22 cellular contexts compared by ENCODE assay signal in genomic region chr12:131024026-131024425, GRCh38.
DNase-seq lines count a peak whose midpoint lies in the region; ATAC-seq and TF ChIP-seq lines count a peak whose summit lies in the region.
"Had no signal": no experiment of that assay in that cellular context is flagged by ENCODE, and none has a peak within 500 bp of the region (broad histone marks: within the 10 kb centered on the region; RNA-seq: fewer than 3 reads in every experiment).

No MANE protein-coding gene starts in this region.

- no peak for TF ChIP-seq CTCF in IMR-90 (conservative IDR thresholded peaks at IDR 0.05; ENCODE audit: low read depth, low read length)
- no peak for TF ChIP-seq CTCF in gastroesophageal sphincter (IDR thresholded peaks at IDR 0.05)
- no peak for TF ChIP-seq CTCF in osteoblast (IDR thresholded peaks at IDR 0.05; ENCODE audit: extremely low read depth, low read depth, low read length)
- no peak for TF ChIP-seq CTCF in OCI-LY7 (conservative IDR thresholded peaks at IDR 0.05; ENCODE audit: low read length)

- no peak overlapping the region for H2BK5ac ChIP-seq in IMR-90 (ENCODE audit: low read depth, low read length, poor library complexity, severe bottlenecking)

- no peak overlapping the region for H3K23ac ChIP-seq in IMR-90 (ENCODE audit: low read depth, low read length)

- no peak overlapping the region for H3K18ac ChIP-seq in IMR-90 (ENCODE audit: low read depth, low read length)

- no peak overlapping the region for H4K5ac ChIP-seq in IMR-90 (ENCODE audit: low read depth, low read length)

- peak overlapping the region; percentile 38; the same call in 1 of the 2 replicates for H3K4me3 ChIP-seq in BLaER1
- no peak overlapping the region for H3K4me3 ChIP-seq in IMR-90 (ENCODE audit: insufficient read depth, low read depth, low read length)
- H3K4me3 ChIP-seq in gastroesophageal sphincter: no peak overlapping the region
- H3K4me3 ChIP-seq in osteoblast (ENCODE audit: insufficient read depth, low read length): no peak overlapping the region
- no peak overlapping the region for H3K4me3 ChIP-seq in OCI-LY7 (ENCODE audit: low read depth, low read length, poor library complexity, severe bottlenecking)
- H3K4me3 ChIP-seq: A549, HAP-1 had no signal

- H4K20me1 ChIP-seq in BLaER1: no peaks in the 10 kb centered on the region
- H4K20me1 ChIP-seq in IMR-90 (ENCODE audit: insufficient read depth, low read length): no peaks in the 10 kb centered on the region
- no peaks in the 10 kb centered on the region for H4K20me1 ChIP-seq in osteoblast (ENCODE audit: insufficient read depth, low read length)
- H4K20me1 ChIP-seq in OCI-LY7 (ENCODE audit: insufficient read depth, low read length): no peaks in the 10 kb centered on the region; the same call in 1 of the 2 replicates

- no peaks in the 10 kb centered on the region for H3K9me1 ChIP-seq in IMR-90 (ENCODE audit: insufficient read depth, low read length)

- no peak overlapping the region for H4K91ac ChIP-seq in IMR-90 (ENCODE audit: insufficient read depth, low read depth, low read length)

- H3K4ac ChIP-seq in IMR-90 (ENCODE audit: low read depth, low read length): no peak overlapping the region

- POLR2A ChIA-PET in IMR-90 (lab: Charles Lee; ENCODE audit: unreplicated experiment): no interaction called here
- POLR2A ChIA-PET in OCI-LY7 (lab: Charles Lee): no interaction called here

- CTCF ChIA-PET in IMR-90 (lab: Yijun Ruan, JAX): no interaction called here
- CTCF ChIA-PET in OCI-LY7 (lab: Charles Lee; ENCODE audit: unreplicated experiment): no interaction called here

- whole genome bisulfite sequencing in IMR-90 (ENCODE audit: extremely low coverage in 2 of 2, insufficient read length in 1 of 2), 2 experiments: 28% methylated on average over 3 of the region's 11 CpGs; no CpG with 5 or more reads in 1 of the 2 experiments
- 81% methylated on average over 9 of the region's 11 CpGs; no CpG with 5 or more reads in 1 of the 2 donors for WGBS in gastroesophageal sphincter (ENCODE audit: low coverage in 1 of 2), 2 donors

- in situ Hi-C loops in IMR-90 (cut with MboI; ENCODE audit: low sequenced_read_pairs): no loop called here

- no TSS peak for BruUV-seq in IMR-90 (replicated peaks; lab: Mats Ljungman, UMichigan)
- BruUV-seq in OCI-LY7 (replicated peaks; lab: Mats Ljungman, UMichigan): no TSS peak

- no peaks in the 10 kb centered on the region for H3K79me1 ChIP-seq in IMR-90 (ENCODE audit: low read depth in 1 of 2, low read length in 2 of 2)

- H3K9me2 ChIP-seq in OCI-LY7 (ENCODE audit: insufficient read depth, low read length): no peaks in the 10 kb centered on the region

- no peak overlapping the region for H2BK20ac ChIP-seq in IMR-90 (ENCODE audit: low read depth, low read length)

- TF ChIP-seq POLR2A in IMR-90 (IDR thresholded peaks at IDR 0.05; ENCODE audit: low read depth, low read length) (no peak), gastroesophageal sphincter (IDR thresholded peaks at IDR 0.05) (no peak)

- dilution Hi-C loops in IMR-90 (cut with HindIII; ENCODE audit: low sequenced_read_pairs, unreplicated experiment): no loop called here

- H3K14ac ChIP-seq in IMR-90 (replicated peaks; ENCODE audit: low read depth, low read length): no peak overlapping the region

- no peak for ATAC-seq in IMR-90 (ENCODE audit: low read depth)
- peak; percentile 11 for ATAC-seq in gastroesophageal sphincter
- ATAC-seq in sciatic nerve: peak; percentile 58
- no peak for ATAC-seq in HG03442 (IDR thresholded peaks at IDR 0.05; ENCODE audit: unreplicated experiment)
- ATAC-seq: A549; CD8-positive, alpha-beta T cell had no signal

- no peak overlapping the region for H2BK120ac ChIP-seq in IMR-90 (ENCODE audit: low read depth, low read length)

- peak overlapping the region; percentile 83 for H3K4me2 ChIP-seq in BLaER1
- H3K4me2 ChIP-seq in IMR-90 (ENCODE audit: low read depth, low read length): no peak overlapping the region
- no peak overlapping the region for H3K4me2 ChIP-seq in osteoblast (ENCODE audit: insufficient read depth, low read length)
- H3K4me2 ChIP-seq in OCI-LY7 (ENCODE audit: low read length): no peak overlapping the region
- H3K4me2 ChIP-seq: A549 had no signal

- H3K27me3 ChIP-seq in BLaER1 (no peaks in the 10 kb centered on the region), IMR-90 (ENCODE audit: control insufficient read depth, insufficient read depth, low read length) (no peaks in the 10 kb centered on the region), gastroesophageal sphincter (no peaks in the 10 kb centered on the region), osteoblast (ENCODE audit: insufficient read depth, low read length) (no peaks in the 10 kb centered on the region)
- H3K27me3 ChIP-seq: BE2C had no signal

- H4K8ac ChIP-seq in IMR-90 (ENCODE audit: low read depth in 2 of 2, low read length in 2 of 2): no peak overlapping the region

- no peak for TF ChIP-seq EP300 in gastroesophageal sphincter (IDR thresholded peaks at IDR 0.05)

- peak overlapping the region; percentile 13 for H2AK9ac ChIP-seq in IMR-90 (replicated peaks; ENCODE audit: low read depth, low read length, poor library complexity)

- intact Hi-C loops in IMR-90 (cut with micrococcal nuclease): no loop called here
- intact Hi-C loops in sciatic nerve (cut with DNase I): no loop called here
- intact Hi-C loops in OCI-LY7 (cut with micrococcal nuclease; ENCODE audit: unreplicated experiment): no loop called here

- DNase-seq in IMR-90: no peak
- DNase-seq in sciatic nerve (ENCODE audit: low spot score): no peak
- DNase-seq in NCI-H526 (lab: John Stamatoyannopoulos, UW): no peak
- DNase-seq in osteoblast (ENCODE audit: insufficient read length, low spot score, missing footprints): no peak
- DNase-seq in OCI-LY7 (ENCODE audit: low spot score): no peak
- DNase-seq: 8988T; ACHN; AML-193; BE2C; Caco-2; CD4-positive, CD25-positive, alpha-beta regulatory T cell; CD8-positive, alpha-beta T cell; DMS153; DND-41; GOT3; HFFc6 had no signal

- H3K36me3 ChIP-seq in BLaER1: peaks cover 10% of the 10 kb centered on the region
- H3K36me3 ChIP-seq in IMR-90 (ENCODE audit: control insufficient read depth, insufficient read depth, low read length): no peaks in the 10 kb centered on the region
- peaks cover 0 to 58% of the 10 kb centered on the region in 2 donors for H3K36me3 ChIP-seq in gastroesophageal sphincter
- H3K36me3 ChIP-seq in osteoblast (ENCODE audit: insufficient read depth, low read length): no peaks in the 10 kb centered on the region
- no peaks in the 10 kb centered on the region for H3K36me3 ChIP-seq in OCI-LY7 (ENCODE audit: insufficient read depth, low read length)
- H3K36me3 ChIP-seq: BE2C, HAP-1 had no signal

- H3K4me1 ChIP-seq in BLaER1 (peaks cover 100% of the 10 kb centered on the region), IMR-90 (ENCODE audit: control insufficient read depth, insufficient read depth, low read length) (no peaks in the 10 kb centered on the region), gastroesophageal sphincter (no peaks in the 10 kb centered on the region), osteoblast (ENCODE audit: insufficient read depth, low read length) (no peaks in the 10 kb centered on the region), OCI-LY7 (ENCODE audit: insufficient read depth, low read length, poor library complexity, severe bottlenecking) (peaks cover 4% of the 10 kb centered on the region)
- H3K4me1 ChIP-seq: BE2C, Caco-2, HAP-1 had no signal

- H3K79me2 ChIP-seq in osteoblast (ENCODE audit: insufficient read depth, low read length) (no peaks in the 10 kb centered on the region), OCI-LY7 (ENCODE audit: insufficient read depth, low read depth, low read length) (no peaks in the 10 kb centered on the region)

- no peak overlapping the region for H2AK5ac ChIP-seq in IMR-90 (ENCODE audit: low read depth, low read length)

- H3K9ac ChIP-seq in BLaER1 (peak overlapping the region; percentile 66; the same call in 1 of the 2 replicates), IMR-90 (ENCODE audit: low read depth, low read length) (no peak overlapping the region)

- no peak overlapping the region for H3K56ac ChIP-seq in IMR-90 (ENCODE audit: extremely low read depth, insufficient read depth, low read length)

- H2BK15ac ChIP-seq in IMR-90 (ENCODE audit: low read depth, low read length): no peak overlapping the region

- TF ChIP-seq RAD21 in IMR-90 (IDR thresholded peaks at IDR 0.05; ENCODE audit: low read length): no peak

- H2AFZ ChIP-seq in IMR-90 (replicated peaks; ENCODE audit: low read length, poor library complexity) (no peak overlapping the region), osteoblast (ENCODE audit: low read length) (no peak overlapping the region), OCI-LY7 (ENCODE audit: low read length) (no peak overlapping the region)

- H3K27ac ChIP-seq in BLaER1 (peak overlapping the region; percentile 82), IMR-90 (ENCODE audit: insufficient read depth, low read length) (no peak overlapping the region), gastroesophageal sphincter (no peak overlapping the region), osteoblast (ENCODE audit: low read depth, low read length) (no peak overlapping the region), OCI-LY7 (ENCODE audit: low read depth, low read length, poor library complexity, severe bottlenecking) (no peak overlapping the region)
- H3K27ac ChIP-seq: A549, C4-2B had no signal

- H3K9me3 ChIP-seq in BLaER1 (no peaks in the 10 kb centered on the region), IMR-90 (ENCODE audit: control insufficient read depth, insufficient read depth, low read length) (peaks cover 48% of the 10 kb centered on the region), gastroesophageal sphincter (no peaks in the 10 kb centered on the region), osteoblast (ENCODE audit: low read depth, low read length) (no peaks in the 10 kb centered on the region), OCI-LY7 (ENCODE audit: low read length) (no peaks in the 10 kb centered on the region)
- H3K9me3 ChIP-seq: A549, BE2C, Caco-2, HAP-1 had no signal

TF ChIP-seq in IMR-90, 13 proteins besides CTCF, POLR2A, EP300 and RAD21:
- TF ChIP-seq BHLHE40 (IDR thresholded peaks at IDR 0.05; ENCODE audit: low read depth, low read length): no peak

Comparison
In these comparisons a context has a peak if more than half of its experiments do, and no peak if none do; other contexts are left out.
1. ATAC-seq: peak in gastroesophageal sphincter (single experiment) and sciatic nerve (single experiment); none in IMR-90 (single experiment) and HG03442 (single experiment).